Comparison of ENCODE assay signal across 38 cellular contexts in genomic region chr12:104933778-104934177, GRCh38.
"Had no signal": no experiment of that assay in that cellular context is flagged by ENCODE, and none has a peak within 500 bp of the region (broad histone marks: within the 10 kb centered on the region; RNA-seq: fewer than 3 reads in every experiment).

No MANE protein-coding gene starts in this region.

- ATAC-seq: activated naive CD4-positive, alpha-beta T cell treated with anti-CD3 and anti-CD28 coated beads, Interleukin-2, amount 50 U/mL, for 72 hours; activated naive CD8-positive, alpha-beta T cell treated with anti-CD3 and anti-CD28 coated beads, Interleukin-2, amount 50 U/mL, for 24 hours; activated T-cell treated with anti-CD3 and anti-CD28 coated beads, Interleukin-2, amount 50 U/mL, for 4 hours; activated T-cell treated with anti-CD3 and anti-CD28 coated beads, Interleukin-2, amount 50 U/mL, for 72 hours; activated T-helper 17 cell treated with anti-CD3 and anti-CD28 coated beads, Interleukin-2, amount 50 U/mL, for 72 hours; body of pancreas had no signal

- H3K27ac ChIP-seq: adrenal gland, ascending aorta, body of pancreas, brain microvascular endothelial cell, breast epithelium, cardiac muscle cell had no signal

- H3K4me1 ChIP-seq: adrenal gland, breast epithelium had no signal

- H3K27me3 ChIP-seq: adrenal gland, ascending aorta, body of pancreas, brain microvascular endothelial cell, breast epithelium, cardiac muscle cell had no signal

- H3K27ac Mint-ChIP-seq: activated naive CD4-positive, alpha-beta T cell treated with anti-CD3 and anti-CD28 coated beads for 36 hours; activated naive CD4-positive, alpha-beta T cell treated with anti-CD3 and anti-CD28 coated beads, Interleukin-2, amount 10 ng/mL, durations not matched to agents 7 days and 5 days; activated naive CD4-positive, alpha-beta T cell treated with anti-CD3 and anti-CD28 coated beads, Interleukin-2, amount 50 U/mL, for 24 hours; activated naive CD4-positive, alpha-beta T cell treated with anti-CD3 and anti-CD28 coated beads, Interleukin-2, amount 50 U/mL, for 72 hours; activated naive CD8-positive, alpha-beta T cell; activated naive CD8-positive, alpha-beta T cell treated with anti-CD3 and anti-CD28 coated beads for 36 hours; activated naive CD8-positive, alpha-beta T cell treated with anti-CD3 and anti-CD28 coated beads, Interleukin-2, amount 10 ng/mL, durations not matched to agents 7 days and 5 days; activated naive CD8-positive, alpha-beta T cell treated with anti-CD3 and anti-CD28 coated beads, Interleukin-2, amount 50 U/mL, for 24 hours; activated T-cell treated with anti-CD3 and anti-CD28 coated beads, Interleukin-2, amount 50 U/mL, for 24 hours; activated T-cell treated with anti-CD3 and anti-CD28 coated beads, Interleukin-2, amount 50 U/mL, for 72 hours; activated T-helper 1 cell treated with anti-CD3 and anti-CD28 coated beads, Interleukin-12 subunit alpha, Interleukin-12 subunit beta, Interleukin-2, Interleukin-4 antibody, amounts not matched to agents 30 ng/mL and 10 ng/mL and 1 ng/mL, durations not matched to agents 14 hours and 24 hours and 36 hours; activated T-helper 17 cell treated with anti-CD3 and anti-CD28 coated beads, Interleukin-2, amount 50 U/mL, for 72 hours; activated T-helper 2 cell treated with anti-CD3 and anti-CD28 coated beads, Interferon-gamma antibody, Interleukin-2, Interleukin-4, amounts not matched to agents 10 μg/mL and 5 μg/mL and 100 μg/mL, durations not matched to agents 14 hours and 24 hours and 36 hours; brain had no signal

- H3K4me3 Mint-ChIP-seq: activated naive CD4-positive, alpha-beta T cell treated with anti-CD3 and anti-CD28 coated beads for 36 hours; activated naive CD4-positive, alpha-beta T cell treated with anti-CD3 and anti-CD28 coated beads, Interleukin-2, amount 10 ng/mL, durations not matched to agents 7 days and 5 days; activated naive CD4-positive, alpha-beta T cell treated with anti-CD3 and anti-CD28 coated beads, Interleukin-2, amount 50 U/mL, for 24 hours; activated naive CD8-positive, alpha-beta T cell; activated naive CD8-positive, alpha-beta T cell treated with anti-CD3 and anti-CD28 coated beads for 36 hours; activated naive CD8-positive, alpha-beta T cell treated with anti-CD3 and anti-CD28 coated beads, Interleukin-2, amount 10 ng/mL, durations not matched to agents 7 days and 5 days; activated naive CD8-positive, alpha-beta T cell treated with anti-CD3 and anti-CD28 coated beads, Interleukin-2, amount 50 U/mL, for 24 hours; activated T-cell treated with anti-CD3 and anti-CD28 coated beads, Interleukin-2, amount 50 U/mL, for 24 hours; activated T-cell treated with anti-CD3 and anti-CD28 coated beads, Interleukin-2, amount 50 U/mL, for 4 hours; activated T-cell treated with anti-CD3 and anti-CD28 coated beads, Interleukin-2, amount 50 U/mL, for 72 hours; activated T-helper 1 cell treated with anti-CD3 and anti-CD28 coated beads, Interleukin-12 subunit alpha, Interleukin-12 subunit beta, Interleukin-2, Interleukin-4 antibody, amounts not matched to agents 30 ng/mL and 10 ng/mL and 1 ng/mL, durations not matched to agents 14 hours and 24 hours and 36 hours; activated T-helper 17 cell treated with anti-CD3 and anti-CD28 coated beads, Interleukin-2, amount 50 U/mL, for 72 hours; brain; central memory CD8-positive, alpha-beta T cell had no signal

- H3K4me1 Mint-ChIP-seq: brain; central memory CD8-positive, alpha-beta T cell had no signal

- H3K9me3 Mint-ChIP-seq: activated naive CD4-positive, alpha-beta T cell treated with anti-CD3 and anti-CD28 coated beads for 36 hours; activated naive CD4-positive, alpha-beta T cell treated with anti-CD3 and anti-CD28 coated beads, Interleukin-2, amount 10 ng/mL, durations not matched to agents 7 days and 5 days; activated naive CD4-positive, alpha-beta T cell treated with anti-CD3 and anti-CD28 coated beads, Interleukin-2, amount 50 U/mL, for 24 hours; activated naive CD4-positive, alpha-beta T cell treated with anti-CD3 and anti-CD28 coated beads, Interleukin-2, amount 50 U/mL, for 72 hours; activated naive CD8-positive, alpha-beta T cell treated with anti-CD3 and anti-CD28 coated beads for 36 hours; activated naive CD8-positive, alpha-beta T cell treated with anti-CD3 and anti-CD28 coated beads, Interleukin-2, amount 10 ng/mL, durations not matched to agents 7 days and 5 days; activated naive CD8-positive, alpha-beta T cell treated with anti-CD3 and anti-CD28 coated beads, Interleukin-2, amount 50 U/mL, for 24 hours; activated T-cell treated with anti-CD3 and anti-CD28 coated beads, Interleukin-2, amount 50 U/mL, for 24 hours; activated T-cell treated with anti-CD3 and anti-CD28 coated beads, Interleukin-2, amount 50 U/mL, for 4 hours; activated T-cell treated with anti-CD3 and anti-CD28 coated beads, Interleukin-2, amount 50 U/mL, for 72 hours; activated T-helper 1 cell treated with anti-CD3 and anti-CD28 coated beads, Interleukin-12 subunit alpha, Interleukin-12 subunit beta, Interleukin-2, Interleukin-4 antibody, amounts not matched to agents 30 ng/mL and 10 ng/mL and 1 ng/mL, durations not matched to agents 14 hours and 24 hours and 36 hours; activated T-helper 17 cell treated with anti-CD3 and anti-CD28 coated beads, Interleukin-2, amount 50 U/mL, for 72 hours; activated T-helper 2 cell treated with anti-CD3 and anti-CD28 coated beads, Interferon-gamma antibody, Interleukin-2, Interleukin-4, amounts not matched to agents 10 μg/mL and 5 μg/mL and 100 μg/mL, durations not matched to agents 14 hours and 24 hours and 36 hours; brain; central memory CD8-positive, alpha-beta T cell had no signal

- H3K36me3 Mint-ChIP-seq: activated naive CD4-positive, alpha-beta T cell treated with anti-CD3 and anti-CD28 coated beads, Interleukin-2, amount 10 ng/mL, durations not matched to agents 7 days and 5 days; activated naive CD4-positive, alpha-beta T cell treated with anti-CD3 and anti-CD28 coated beads, Interleukin-2, amount 50 U/mL, for 24 hours; activated naive CD8-positive, alpha-beta T cell; activated naive CD8-positive, alpha-beta T cell treated with anti-CD3 and anti-CD28 coated beads for 36 hours; activated naive CD8-positive, alpha-beta T cell treated with anti-CD3 and anti-CD28 coated beads, Interleukin-2, amount 10 ng/mL, durations not matched to agents 7 days and 5 days had no signal

- DNase-seq: activated effector memory CD4-positive, alpha-beta T cell treated with anti-CD3 and anti-CD28 coated beads, Interleukin-2, amount 50 U/mL, for 16 hours; activated effector memory CD4-positive, alpha-beta T cell treated with Interleukin-2 at 50 U/mL for 16 hours; activated gamma-delta T cell; activated gamma-delta T cell treated with Interleukin-2 at 50 U/mL for 16 hours; activated naive CD4-positive, alpha-beta T cell; activated naive CD4-positive, alpha-beta T cell treated with anti-CD3 and anti-CD28 coated beads for 36 hours; activated naive CD4-positive, alpha-beta T cell treated with anti-CD3 and anti-CD28 coated beads, Interleukin-2, amount 10 ng/mL, durations not matched to agents 7 days and 5 days; activated naive CD4-positive, alpha-beta T cell treated with anti-CD3 and anti-CD28 coated beads, Interleukin-2, amount 50 U/mL, for 16 hours; activated naive CD4-positive, alpha-beta T cell treated with Interleukin-2 at 50 U/mL for 16 hours; activated naive CD8-positive, alpha-beta T cell treated with anti-CD3 and anti-CD28 coated beads for 36 hours; activated naive CD8-positive, alpha-beta T cell treated with anti-CD3 and anti-CD28 coated beads, Interleukin-2, amount 10 ng/mL, durations not matched to agents 7 days and 5 days; activated naive CD8-positive, alpha-beta T cell treated with anti-CD3 and anti-CD28 coated beads, Interleukin-2, amount 50 U/mL, for 24 hours; activated T-cell treated with anti-CD3 and anti-CD28 coated beads, Interleukin-2, amount 50 U/mL, for 1 hour; activated T-cell treated with anti-CD3 and anti-CD28 coated beads, Interleukin-2, amount 50 U/mL, for 24 hours; activated T-cell treated with anti-CD3 and anti-CD28 coated beads, Interleukin-2, amount 50 U/mL, for 4 hours; activated T-cell treated with anti-CD3 and anti-CD28 coated beads, Interleukin-2, amount 50 U/mL, for 48 hours; activated T-cell treated with anti-CD3 and anti-CD28 coated beads, Interleukin-2, amount 50 U/mL, for 72 hours; adrenal gland; amniotic stem cell; amygdala; anterior cingulate cortex; aorta; body of pancreas; brain microvascular endothelial cell; caudate nucleus; central memory CD4-positive, alpha-beta T cell; cerebellar nuclear complex had no signal

- H3K36me3 ChIP-seq: adrenal gland, ascending aorta, brain microvascular endothelial cell, breast epithelium, cardiac muscle cell had no signal

- H3K4me3 ChIP-seq: adrenal gland, ascending aorta, body of pancreas, breast epithelium, cardiac muscle cell had no signal

- H3K27me3 Mint-ChIP-seq: activated naive CD4-positive, alpha-beta T cell treated with anti-CD3 and anti-CD28 coated beads, Interleukin-2, amount 10 ng/mL, durations not matched to agents 7 days and 5 days; activated naive CD4-positive, alpha-beta T cell treated with anti-CD3 and anti-CD28 coated beads, Interleukin-2, amount 50 U/mL, for 24 hours; activated naive CD8-positive, alpha-beta T cell; activated T-helper 17 cell treated with anti-CD3 and anti-CD28 coated beads, Interleukin-2, amount 50 U/mL, for 72 hours; brain; central memory CD8-positive, alpha-beta T cell had no signal

- H3K9me3 ChIP-seq: adrenal gland, ascending aorta, body of pancreas, breast epithelium had no signal
